In genomic region chr2:101782427-101782792, GRCh38 we compare ENCODE assay signal across 1 cellular context.
TF ChIP-seq lines count a peak whose summit lies in the region.

No MANE protein-coding gene starts in this region.

TF ChIP-seq in GM12878, 131 proteins besides CTCF, POLR2A, EP300 and RAD21:
- TF ChIP-seq BHLHE40 (IDR thresholded peaks at IDR 0.05; ENCODE audit: borderline replicate concordance in 1 of 2, low read depth in 2 of 2, low read length in 1 of 2) (peak; percentile 56 to 66; a peak in 2 of 4 replicates), IKZF1 (conservative IDR thresholded peaks at IDR 0.05) (no peak)
- TF ChIP-seq, protein P1, sequence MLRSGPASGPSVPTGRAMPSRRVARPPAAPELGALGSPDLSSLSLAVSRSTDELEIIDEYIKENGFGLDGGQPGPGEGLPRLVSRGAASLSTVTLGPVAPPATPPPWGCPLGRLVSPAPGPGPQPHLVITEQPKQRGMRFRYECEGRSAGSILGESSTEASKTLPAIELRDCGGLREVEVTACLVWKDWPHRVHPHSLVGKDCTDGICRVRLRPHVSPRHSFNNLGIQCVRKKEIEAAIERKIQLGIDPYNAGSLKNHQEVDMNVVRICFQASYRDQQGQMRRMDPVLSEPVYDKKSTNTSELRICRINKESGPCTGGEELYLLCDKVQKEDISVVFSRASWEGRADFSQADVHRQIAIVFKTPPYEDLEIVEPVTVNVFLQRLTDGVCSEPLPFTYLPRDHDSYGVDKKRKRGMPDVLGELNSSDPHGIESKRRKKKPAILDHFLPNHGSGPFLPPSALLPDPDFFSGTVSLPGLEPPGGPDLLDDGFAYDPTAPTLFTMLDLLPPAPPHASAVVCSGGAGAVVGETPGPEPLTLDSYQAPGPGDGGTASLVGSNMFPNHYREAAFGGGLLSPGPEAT (IDR thresholded peaks at IDR 0.05; ENCODE audit: low read depth), result peak; percentile 34; the same call in 1 of the 2 replicates
